8 cellular contexts compared by ENCODE assay signal in genomic region chr2:142874293-142874814, GRCh38. TPM values are rescaled to one million over a fixed set of nuclear protein-coding genes. Genes with fewer than 3 reads are reported as not detected.
DNase-seq lines count a peak whose midpoint lies in the region; ATAC-seq and TF ChIP-seq lines count a peak whose summit lies in the region.

No MANE protein-coding gene starts in this region.

- no peak overlapping the region for H3K27ac Mint-ChIP-seq in GM23338

- no peaks in the 10 kb centered on the region for H3K79me2 ChIP-seq in GM23338 (replicated peaks; ENCODE audit: insufficient read depth)

- 20% methylated on average over 2 of the region's 2 CpGs for WGBS in suprapubic skin

- H3K4me1 ChIP-seq in GM23338 (ENCODE audit: insufficient read depth): 0 out of 2 replicates have a peak, but pooled peaks cover 3% of the 10 kb centered on the region
- peaks cover 25% of the 10 kb centered on the region for H3K4me1 ChIP-seq in suprapubic skin

- peak overlapping the region; percentile 82; the same call in 1 of the 2 replicates for H2AFZ ChIP-seq in GM23338

- no peak overlapping the region for H3K4me3 ChIP-seq in GM23338
- H3K4me3 ChIP-seq in suprapubic skin: no peak overlapping the region

- H3K9me2 ChIP-seq in GM23338 (ENCODE audit: insufficient read depth): no peaks in the 10 kb centered on the region

- H3K27me3 ChIP-seq in GM23338 (ENCODE audit: insufficient read depth) (no peaks in the 10 kb centered on the region), suprapubic skin (no peaks in the 10 kb centered on the region)

- ATAC-seq in GM23338 (no peak), left cardiac atrium (peak; percentile 34 to 94), GM19397 (IDR thresholded peaks at IDR 0.05; ENCODE audit: unreplicated experiment) (no peak), GM19467 (IDR thresholded peaks at IDR 0.05; ENCODE audit: unreplicated experiment) (no peak)

- peaks cover 13% of the 10 kb centered on the region; the same call in 1 of the 3 replicates for H3K4me1 Mint-ChIP-seq in GM23338

- no peaks in the 10 kb centered on the region for H3K9me3 ChIP-seq in suprapubic skin

- H3F3A ChIP-seq in GM23338 (replicated peaks; ENCODE audit: low read depth): no peaks in the 10 kb centered on the region

- intact Hi-C loops in left cardiac atrium (cut with DNase I): no loop called here

- peaks cover 4% of the 10 kb centered on the region for H3K27me3 Mint-ChIP-seq in GM23338 (ENCODE audit: insufficient read depth, low read depth, poor library complexity)

- H3K27ac ChIP-seq in GM23338 (ENCODE audit: low read depth) (no peak overlapping the region), suprapubic skin (peak overlapping the region; percentile 72)

- H4K20me1 ChIP-seq in GM23338 (replicated peaks; ENCODE audit: insufficient read depth): no peaks in the 10 kb centered on the region

- no peak for TF ChIP-seq POLR2A in suprapubic skin (IDR thresholded peaks at IDR 0.05)

- H3K36me3 ChIP-seq in GM23338 (ENCODE audit: insufficient read depth): no peaks in the 10 kb centered on the region
- H3K36me3 ChIP-seq in suprapubic skin: no peaks in the 10 kb centered on the region

- no peak overlapping the region for H3K4me3 Mint-ChIP-seq in GM23338

- no peak overlapping the region for H3K4me2 ChIP-seq in GM23338

- TF ChIP-seq EP300 in suprapubic skin (IDR thresholded peaks at IDR 0.05): no peak

- H3K36me3 Mint-ChIP-seq in GM23338 (ENCODE audit: low read depth): no peaks in the 10 kb centered on the region

- in situ Hi-C loops in SK-MEL-5 (cut with HindIII; ENCODE audit: low pct_unique_long_range_greater_than_20kb, low sequenced_read_pairs): no loop called here

- H3K9me3 Mint-ChIP-seq in GM23338: no peaks in the 10 kb centered on the region

- TF ChIP-seq CTCF in GM23338 (conservative IDR thresholded peaks at IDR 0.05; ENCODE audit: low read depth in 2 of 2) (no peak), suprapubic skin (IDR thresholded peaks at IDR 0.05) (no peak)

- DNase-seq in GM23338 (ENCODE audit: low spot score): no peak
- DNase-seq in SK-MEL-5 (ENCODE audit: low read depth, low spot score): peak; percentile 96
- DNase-seq in left cardiac atrium: peak; percentile 22
- DNase-seq in suprapubic skin (ENCODE audit: low spot score in 2 of 2): peak in 1 of 2 donors; percentile 75
- no peak for DNase-seq in HPDE6-E6E7 (ENCODE audit: extremely low spot score)
- no peak for DNase-seq in AG08396 (ENCODE audit: low spot score)

TF ChIP-seq in GM23338, 12 proteins besides CTCF, POLR2A, EP300 and RAD21 (continues in another document):
- no peak for TF ChIP-seq POLR2AphosphoS5 (IDR thresholded peaks at IDR 0.05; ENCODE audit: low read depth)
- no peak for TF ChIP-seq REST (IDR thresholded peaks at IDR 0.05; ENCODE audit: unreplicated experiment)
- TF ChIP-seq STAT1 (IDR thresholded peaks at IDR 0.05; ENCODE audit: unreplicated experiment): no peak
- TF ChIP-seq ETS1 (IDR thresholded peaks at IDR 0.05): no peak
- TF ChIP-seq ZNF331 (CRISPR knock-in tag; IDR thresholded peaks at IDR 0.05; ENCODE audit: low read depth): no peak
- no peak for TF ChIP-seq ZNF462 (CRISPR knock-in tag; IDR thresholded peaks at IDR 0.05)

RNA-seq across cellular contexts. Expression of gene KYNU, which starts 3.1 kb away (rescaled TPM):
- 0.03 and 0.50 TPM in 2 replicates for total RNA-seq in GM23338 (2014; rRNA removed; shearing (Covaris generic))
- 0.10 and 0.21 TPM in 2 replicates for polyA plus RNA-seq in GM23338 (2016; fragmentation: Nextera tagmentation; extraction: Ambion mirVana)
- 142 and 165 TPM in 2 replicates for total RNA-seq in SK-MEL-5 (2014; rRNA removed; shearing (Covaris generic))
- 53.6 and 54.2 TPM in 2 replicates for polyA plus RNA-seq in SK-MEL-5 (2015; cell fraction: cytosol; rRNA removed)
- polyA plus RNA-seq in SK-MEL-5 (2015; cell fraction: nucleus; rRNA removed): 53.9 and 63.5 TPM in 2 replicates
- total RNA-seq in left cardiac atrium (1 to 10 TPM; 2.1 to 3.8 TPM), suprapubic skin (1 to 10 TPM in 3 of 4 donors, under 1 TPM in 1; 0.29 to 3.9 (median 2.0) TPM)

Comparison
In these comparisons a context has a peak if more than half of its experiments do, and no peak if none do; other contexts are left out.
1. ATAC-seq: peak in left cardiac atrium (2 of 2); none in GM23338 (single experiment), GM19397 (single experiment) and GM19467 (single experiment).
2. DNase-seq: peak in SK-MEL-5 (single experiment) and left cardiac atrium (single experiment); none in GM23338 (single experiment), HPDE6-E6E7 (single experiment) and AG08396 (single experiment).
3. RNA of gene KYNU, which starts 3.1 kb away (total RNA-seq): 142 to 165 TPM in SK-MEL-5; 2.1 to 3.8 TPM in left cardiac atrium, 0.29 to 3.9 TPM in suprapubic skin and 0.03 to 0.50 TPM in GM23338; every median in the first group is over 10 times any median in the second.